ENCODE assay signal across 8 cellular contexts in the genomic region with DNA sequence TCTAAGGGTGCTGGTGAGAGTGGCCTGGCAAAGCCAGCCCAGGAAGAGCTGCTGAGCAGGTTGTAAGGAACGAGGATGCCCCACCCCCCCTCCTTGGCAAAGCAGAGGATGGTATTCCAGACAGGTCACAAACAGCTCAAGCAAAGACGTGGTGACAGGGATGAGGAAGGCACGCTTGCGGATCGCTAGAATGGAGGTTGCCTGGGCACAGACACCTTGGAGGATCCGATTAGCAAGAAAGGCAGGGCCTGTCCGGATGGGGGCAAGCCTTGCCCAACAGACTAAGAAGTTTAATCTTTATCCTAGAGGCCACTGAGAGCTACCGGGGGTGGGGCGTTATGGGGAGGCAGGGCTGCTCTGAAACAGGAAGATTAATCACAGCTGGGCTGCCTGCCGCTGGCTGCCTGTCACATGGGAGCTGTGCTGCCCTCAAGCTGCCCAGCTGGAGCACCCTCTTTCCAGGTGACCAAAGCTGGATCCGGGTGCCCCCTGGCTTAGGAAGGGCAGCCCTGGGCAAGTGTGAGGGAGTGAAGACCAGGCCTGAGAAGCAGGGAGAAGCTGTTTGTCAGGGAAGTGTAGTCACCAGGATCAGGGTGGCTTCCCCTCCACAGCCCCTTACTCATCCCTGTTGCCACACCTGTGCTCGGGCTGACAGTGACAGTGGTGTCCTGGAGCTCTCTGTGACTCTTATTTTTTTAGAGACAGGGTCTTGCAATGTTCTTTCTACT. TPM values are rescaled to one million over a fixed set of nuclear protein-coding genes. Genes with fewer than 3 reads are reported as not detected.
A peak's percentile ranks its signal among the peaks of the same experiment; 100 is the strongest.
DNase-seq lines count a peak whose midpoint lies in the region; ATAC-seq, FAIRE-seq and TF ChIP-seq lines count a peak whose summit lies in the region.

No MANE protein-coding gene starts in this region.

- H3K27me3 ChIP-seq in neutrophil = no peaks in the 10 kb centered on the region

- no peaks in the 10 kb centered on the region for H3K27me3 Mint-ChIP-seq in WTC11 (ENCODE audit: low read depth)
- H3K27me3 Mint-ChIP-seq in effector memory CD8-positive, alpha-beta T cell = no peaks in the 10 kb centered on the region

- DNase-seq in A172 (ENCODE audit: low spot score) (peak; percentile 42), HK-2 (ENCODE audit: unreplicated experiment) (peak; percentile 70), WTC11 (ENCODE audit: low spot score) (no peak), T1000 (lab: John Stamatoyannopoulos, UW) (no peak), NCI-H187 treated with DMSO at 0.1 percent for 48 hours (lab: John Stamatoyannopoulos, UW) (no peak), urothelium cell line (ENCODE audit: low spot score) (no peak)
- DNase-seq in effector memory CD8-positive, alpha-beta T cell = peak; percentile 45 to 51 (median 50)

- CTCF ChIA-PET in WTC11 (lab: Charles Lee) = interaction anchor here (0.6 to 2.7 kb wide), 11 partner anchors 10 to 308 kb away, joined by 3 to 15 read pairs (median 5); a partner anchor contains a TSS

- H3K4me3 ChIP-seq in neutrophil (ENCODE audit: low read depth in 1 of 2, low read length in 1 of 2) = peak overlapping the region; percentile 49 to 60

- H3K36me3 ChIP-seq in neutrophil = peaks cover 33% of the 10 kb centered on the region

- H3K27ac ChIP-seq in neutrophil = peak overlapping the region; percentile 96

- no peaks in the 10 kb centered on the region for H3K9me3 Mint-ChIP-seq in WTC11
- no peaks in the 10 kb centered on the region for H3K9me3 Mint-ChIP-seq in effector memory CD8-positive, alpha-beta T cell

- H3K9me3 ChIP-seq in neutrophil = no peaks in the 10 kb centered on the region

- peaks cover 29% of the 10 kb centered on the region for H3K4me1 Mint-ChIP-seq in WTC11
- H3K4me1 Mint-ChIP-seq in effector memory CD8-positive, alpha-beta T cell (ENCODE audit: low read depth in 2 of 2) = peaks cover 81 to 83% of the 10 kb centered on the region in 2 donors

- FAIRE-seq in urothelium cell line (lab: Jason Lieb, UNC) = no peak

- no peak overlapping the region for H3K4me3 Mint-ChIP-seq in WTC11
- peak overlapping the region; percentile 89 to 90 for H3K4me3 Mint-ChIP-seq in effector memory CD8-positive, alpha-beta T cell

- peak overlapping the region; percentile 44; the same call in 1 of the 2 replicates for H3K27ac Mint-ChIP-seq in WTC11
- H3K27ac Mint-ChIP-seq in effector memory CD8-positive, alpha-beta T cell = peak overlapping the region; percentile 96 to 99

- TF ChIP-seq CTCF in WTC11 (IDR thresholded peaks at IDR 0.05) = no peak
- peak; percentile 51 for TF ChIP-seq CTCF in neutrophil (IDR thresholded peaks at IDR 0.05)

- H3K36me3 Mint-ChIP-seq in WTC11 = no peaks in the 10 kb centered on the region
- peaks cover 13% of the 10 kb centered on the region for H3K36me3 Mint-ChIP-seq in effector memory CD8-positive, alpha-beta T cell (ENCODE audit: insufficient read depth)

- peaks cover 98 to 100% of the 10 kb centered on the region in 2 experiments for H3K4me1 ChIP-seq in neutrophil (ENCODE audit: control insufficient read depth in 1 of 2, insufficient read depth in 1 of 2, low read depth in 1 of 2, low read length in 1 of 2)

- peak; percentile 27 for ATAC-seq in WTC11
- ATAC-seq in effector memory CD8-positive, alpha-beta T cell (replicated peaks) = peak; percentile 28

- POLR2A ChIA-PET in WTC11 (lab: Charles Lee) = no interaction called here

TF ChIP-seq in WTC11, 78 proteins besides CTCF, POLR2A, EP300 and RAD21 (continues in another document):
- TF ChIP-seq FOXP1 (CRISPR knock-in tag; IDR thresholded peaks at IDR 0.05; ENCODE audit: borderline replicate concordance) = no peak
- no peak for TF ChIP-seq ZNF317 (CRISPR knock-in tag; IDR thresholded peaks at IDR 0.05; ENCODE audit: borderline replicate concordance, low read depth)
- no peak for TF ChIP-seq MYBL2 (CRISPR knock-in tag; IDR thresholded peaks at IDR 0.05)
- TF ChIP-seq, protein P1, sequence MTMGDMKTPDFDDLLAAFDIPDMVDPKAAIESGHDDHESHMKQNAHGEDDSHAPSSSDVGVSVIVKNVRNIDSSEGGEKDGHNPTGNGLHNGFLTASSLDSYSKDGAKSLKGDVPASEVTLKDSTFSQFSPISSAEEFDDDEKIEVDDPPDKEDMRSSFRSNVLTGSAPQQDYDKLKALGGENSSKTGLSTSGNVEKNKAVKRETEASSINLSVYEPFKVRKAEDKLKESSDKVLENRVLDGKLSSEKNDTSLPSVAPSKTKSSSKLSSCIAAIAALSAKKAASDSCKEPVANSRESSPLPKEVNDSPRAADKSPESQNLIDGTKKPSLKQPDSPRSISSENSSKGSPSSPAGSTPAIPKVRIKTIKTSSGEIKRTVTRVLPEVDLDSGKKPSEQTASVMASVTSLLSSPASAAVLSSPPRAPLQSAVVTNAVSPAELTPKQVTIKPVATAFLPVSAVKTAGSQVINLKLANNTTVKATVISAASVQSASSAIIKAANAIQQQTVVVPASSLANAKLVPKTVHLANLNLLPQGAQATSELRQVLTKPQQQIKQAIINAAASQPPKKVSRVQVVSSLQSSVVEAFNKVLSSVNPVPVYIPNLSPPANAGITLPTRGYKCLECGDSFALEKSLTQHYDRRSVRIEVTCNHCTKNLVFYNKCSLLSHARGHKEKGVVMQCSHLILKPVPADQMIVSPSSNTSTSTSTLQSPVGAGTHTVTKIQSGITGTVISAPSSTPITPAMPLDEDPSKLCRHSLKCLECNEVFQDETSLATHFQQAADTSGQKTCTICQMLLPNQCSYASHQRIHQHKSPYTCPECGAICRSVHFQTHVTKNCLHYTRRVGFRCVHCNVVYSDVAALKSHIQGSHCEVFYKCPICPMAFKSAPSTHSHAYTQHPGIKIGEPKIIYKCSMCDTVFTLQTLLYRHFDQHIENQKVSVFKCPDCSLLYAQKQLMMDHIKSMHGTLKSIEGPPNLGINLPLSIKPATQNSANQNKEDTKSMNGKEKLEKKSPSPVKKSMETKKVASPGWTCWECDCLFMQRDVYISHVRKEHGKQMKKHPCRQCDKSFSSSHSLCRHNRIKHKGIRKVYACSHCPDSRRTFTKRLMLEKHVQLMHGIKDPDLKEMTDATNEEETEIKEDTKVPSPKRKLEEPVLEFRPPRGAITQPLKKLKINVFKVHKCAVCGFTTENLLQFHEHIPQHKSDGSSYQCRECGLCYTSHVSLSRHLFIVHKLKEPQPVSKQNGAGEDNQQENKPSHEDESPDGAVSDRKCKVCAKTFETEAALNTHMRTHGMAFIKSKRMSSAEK (CRISPR knock-in tag; IDR thresholded peaks at IDR 0.05; ENCODE audit: borderline replicate concordance) = no peak
- TF ChIP-seq, protein P2, sequence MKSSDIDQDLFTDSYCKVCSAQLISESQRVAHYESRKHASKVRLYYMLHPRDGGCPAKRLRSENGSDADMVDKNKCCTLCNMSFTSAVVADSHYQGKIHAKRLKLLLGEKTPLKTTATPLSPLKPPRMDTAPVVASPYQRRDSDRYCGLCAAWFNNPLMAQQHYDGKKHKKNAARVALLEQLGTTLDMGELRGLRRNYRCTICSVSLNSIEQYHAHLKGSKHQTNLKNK (CRISPR knock-in tag; IDR thresholded peaks at IDR 0.05) = no peak
- TF ChIP-seq TEAD4 (CRISPR knock-in tag; IDR thresholded peaks at IDR 0.05) = no peak
- no peak for TF ChIP-seq RORB (CRISPR knock-in tag; IDR thresholded peaks at IDR 0.05)
- no peak for TF ChIP-seq NFATC4 (CRISPR knock-in tag; IDR thresholded peaks at IDR 0.05)
- TF ChIP-seq, protein P3, sequence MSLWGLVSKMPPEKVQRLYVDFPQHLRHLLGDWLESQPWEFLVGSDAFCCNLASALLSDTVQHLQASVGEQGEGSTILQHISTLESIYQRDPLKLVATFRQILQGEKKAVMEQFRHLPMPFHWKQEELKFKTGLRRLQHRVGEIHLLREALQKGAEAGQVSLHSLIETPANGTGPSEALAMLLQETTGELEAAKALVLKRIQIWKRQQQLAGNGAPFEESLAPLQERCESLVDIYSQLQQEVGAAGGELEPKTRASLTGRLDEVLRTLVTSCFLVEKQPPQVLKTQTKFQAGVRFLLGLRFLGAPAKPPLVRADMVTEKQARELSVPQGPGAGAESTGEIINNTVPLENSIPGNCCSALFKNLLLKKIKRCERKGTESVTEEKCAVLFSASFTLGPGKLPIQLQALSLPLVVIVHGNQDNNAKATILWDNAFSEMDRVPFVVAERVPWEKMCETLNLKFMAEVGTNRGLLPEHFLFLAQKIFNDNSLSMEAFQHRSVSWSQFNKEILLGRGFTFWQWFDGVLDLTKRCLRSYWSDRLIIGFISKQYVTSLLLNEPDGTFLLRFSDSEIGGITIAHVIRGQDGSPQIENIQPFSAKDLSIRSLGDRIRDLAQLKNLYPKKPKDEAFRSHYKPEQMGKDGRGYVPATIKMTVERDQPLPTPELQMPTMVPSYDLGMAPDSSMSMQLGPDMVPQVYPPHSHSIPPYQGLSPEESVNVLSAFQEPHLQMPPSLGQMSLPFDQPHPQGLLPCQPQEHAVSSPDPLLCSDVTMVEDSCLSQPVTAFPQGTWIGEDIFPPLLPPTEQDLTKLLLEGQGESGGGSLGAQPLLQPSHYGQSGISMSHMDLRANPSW (CRISPR knock-in tag; conservative IDR thresholded peaks at IDR 0.05; ENCODE audit: low read depth) = no peak
- TF ChIP-seq, protein P4, sequence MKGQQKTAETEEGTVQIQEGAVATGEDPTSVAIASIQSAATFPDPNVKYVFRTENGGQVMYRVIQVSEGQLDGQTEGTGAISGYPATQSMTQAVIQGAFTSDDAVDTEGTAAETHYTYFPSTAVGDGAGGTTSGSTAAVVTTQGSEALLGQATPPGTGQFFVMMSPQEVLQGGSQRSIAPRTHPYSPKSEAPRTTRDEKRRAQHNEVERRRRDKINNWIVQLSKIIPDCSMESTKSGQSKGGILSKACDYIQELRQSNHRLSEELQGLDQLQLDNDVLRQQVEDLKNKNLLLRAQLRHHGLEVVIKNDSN (CRISPR knock-in tag; IDR thresholded peaks at IDR 0.05) = no peak
- TF ChIP-seq, protein P5, sequence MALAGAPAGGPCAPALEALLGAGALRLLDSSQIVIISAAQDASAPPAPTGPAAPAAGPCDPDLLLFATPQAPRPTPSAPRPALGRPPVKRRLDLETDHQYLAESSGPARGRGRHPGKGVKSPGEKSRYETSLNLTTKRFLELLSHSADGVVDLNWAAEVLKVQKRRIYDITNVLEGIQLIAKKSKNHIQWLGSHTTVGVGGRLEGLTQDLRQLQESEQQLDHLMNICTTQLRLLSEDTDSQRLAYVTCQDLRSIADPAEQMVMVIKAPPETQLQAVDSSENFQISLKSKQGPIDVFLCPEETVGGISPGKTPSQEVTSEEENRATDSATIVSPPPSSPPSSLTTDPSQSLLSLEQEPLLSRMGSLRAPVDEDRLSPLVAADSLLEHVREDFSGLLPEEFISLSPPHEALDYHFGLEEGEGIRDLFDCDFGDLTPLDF (CRISPR knock-in tag; IDR thresholded peaks at IDR 0.05) = no peak
- no peak for TF ChIP-seq ZNF232 (CRISPR knock-in tag; IDR thresholded peaks at IDR 0.05)
- no peak for TF ChIP-seq MXD4 (CRISPR knock-in tag; IDR thresholded peaks at IDR 0.05; ENCODE audit: borderline replicate concordance)
- no peak for TF ChIP-seq GTF2I (CRISPR knock-in tag; conservative IDR thresholded peaks at IDR 0.05)
- TF ChIP-seq OVOL2 (CRISPR knock-in tag; IDR thresholded peaks at IDR 0.05; ENCODE audit: borderline replicate concordance) = no peak

RNA-seq across cellular contexts. Expression of a gene that starts 9.2 kb away (rescaled TPM):
- total RNA-seq in A172 (2014; rRNA removed; shearing (Covaris generic)) = 0.34 and 0.46 TPM in 2 replicates
- 13.6 to 17.8 TPM (median 17.0 TPM) in 3 replicates for total RNA-seq in WTC11 (2021)

Comparison
In these comparisons a context has a peak if more than half of its experiments do, and no peak if none do; other contexts are left out.
1. DNase-seq: peak in A172 (single experiment), HK-2 (single experiment) and effector memory CD8-positive, alpha-beta T cell (3 of 3); none in WTC11 (single experiment), T1000 (single experiment), NCI-H187 treated with DMSO at 0.1 percent for 48 hours (single experiment) and urothelium cell line (single experiment).
2. RNA of a gene that starts 9.2 kb away (total RNA-seq): 13.6 to 17.8 TPM in WTC11; 0.34 to 0.46 TPM in A172; every median in the first group is over 10 times any median in the second.